Comparison of ENCODE assay signal across 8 cellular contexts in genomic region chr1:153805042-153805745, GRCh38. TPM values are rescaled to one million over a fixed set of nuclear protein-coding genes. Genes with fewer than 3 reads are reported as not detected.
DNase-seq lines count a peak whose midpoint lies in the region; ATAC-seq and TF ChIP-seq lines count a peak whose summit lies in the region.

No MANE protein-coding gene starts in this region.

- H3K4me2 ChIP-seq in PC-3 (ENCODE audit: low read length), result peak overlapping the region; percentile 2; the same call in 1 of the 2 replicates

- H4K20me1 ChIP-seq in PC-3 (ENCODE audit: low read length), result no peaks in the 10 kb centered on the region

- no peaks in the 10 kb centered on the region for H3K27me3 Mint-ChIP-seq in activated T-helper 17 cell treated with anti-CD3 and anti-CD28 coated beads, Interleukin-2, amount 50 U/mL, for 72 hours

- H3K4me3 ChIP-seq in PC-3 (ENCODE audit: low read length) (no peak overlapping the region), cardiac muscle cell (no peak overlapping the region)

- peaks cover 46% of the 10 kb centered on the region for H3K36me3 Mint-ChIP-seq in activated T-helper 17 cell treated with anti-CD3 and anti-CD28 coated beads, Interleukin-2, amount 50 U/mL, for 72 hours (ENCODE audit: low read depth)

- peak; percentile 92 for ATAC-seq in HG03060 (IDR thresholded peaks at IDR 0.05; ENCODE audit: low read depth, unreplicated experiment)
- peak; percentile 88 for ATAC-seq in PC-3
- peak; percentile 98 for ATAC-seq in activated T-helper 17 cell treated with anti-CD3 and anti-CD28 coated beads, Interleukin-2, amount 50 U/mL, for 72 hours (replicated peaks)

- H3K4me1 ChIP-seq in PC-3 (ENCODE audit: insufficient read depth, low read length) (peaks cover 11% of the 10 kb centered on the region), cardiac muscle cell (ENCODE audit: low read depth) (peaks cover 23% of the 10 kb centered on the region)

- H3K36me3 ChIP-seq in PC-3 (ENCODE audit: low read depth, low read length) (peaks cover 16% of the 10 kb centered on the region; the same call in 1 of the 2 replicates), cardiac muscle cell (peaks cover 18% of the 10 kb centered on the region)

- BruUV-seq in PC-3 (replicated peaks; lab: Mats Ljungman, UMichigan), result no TSS peak

- H3K27ac ChIP-seq in PC-3 (ENCODE audit: low read length), result peak overlapping the region; percentile 29
- H3K27ac ChIP-seq in cardiac muscle cell, result peak overlapping the region; percentile 55

- H3K9me3 ChIP-seq in PC-3 (ENCODE audit: low read length), result no peaks in the 10 kb centered on the region
- no peaks in the 10 kb centered on the region for H3K9me3 ChIP-seq in cardiac muscle cell (ENCODE audit: low read depth)

- peaks cover 18% of the 10 kb centered on the region for H3K4me1 Mint-ChIP-seq in activated T-helper 17 cell treated with anti-CD3 and anti-CD28 coated beads, Interleukin-2, amount 50 U/mL, for 72 hours

- POLR2A ChIA-PET in PC-3 (lab: Charles Lee; ENCODE audit: unreplicated experiment), result no interaction called here

- H3K27ac Mint-ChIP-seq in activated T-helper 17 cell treated with anti-CD3 and anti-CD28 coated beads, Interleukin-2, amount 50 U/mL, for 72 hours, result peak overlapping the region; percentile 62

- peak overlapping the region; percentile 54 for H3K4me3 Mint-ChIP-seq in activated T-helper 17 cell treated with anti-CD3 and anti-CD28 coated beads, Interleukin-2, amount 50 U/mL, for 72 hours

- CTCF ChIA-PET in PC-3 (lab: Charles Lee), result no interaction called here

- no peak overlapping the region for H3K9ac ChIP-seq in PC-3 (ENCODE audit: low read length)

- H3K9me3 Mint-ChIP-seq in activated T-helper 17 cell treated with anti-CD3 and anti-CD28 coated beads, Interleukin-2, amount 50 U/mL, for 72 hours, result no peaks in the 10 kb centered on the region

- peak; percentile 35 to 51 for DNase-seq in stimulated activated CD4-positive, alpha-beta T cell treated with anti-CD3 and anti-CD28 coated beads, Interleukin-12 subunit alpha, Interleukin-12 subunit beta, amount 100 ng/mL, for 24 hours (ENCODE audit: low read depth in 2 of 2)
- DNase-seq in stimulated activated CD4-positive, alpha-beta T cell treated with anti-CD3 and anti-CD28 coated beads, Interleukin-12 subunit alpha, Interleukin-12 subunit beta, amount 100 ng/mL, for 4 hours, result no peak
- peak; percentile 91 for DNase-seq in PC-3
- DNase-seq in cardiac muscle cell (ENCODE audit: low read depth in 1 of 2, low spot score in 1 of 2), result peak; percentile 17 to 75
- peak in 2 of 3 donors; percentile 16 to 36 for DNase-seq in stimulated activated CD4-positive, alpha-beta T cell treated with anti-CD3 and anti-CD28 coated beads, TNF-alpha, amount 100 ng/mL, for 1 hour (ENCODE audit: low read depth in 3 of 3, low spot score in 1 of 3)
- no peak for DNase-seq in NK-92 (lab: John Stamatoyannopoulos, UW; ENCODE audit: unreplicated experiment)

- no peak for TF ChIP-seq CTCF in PC-3 (conservative IDR thresholded peaks at IDR 0.05; ENCODE audit: low read depth, low read length)
- TF ChIP-seq CTCF in cardiac muscle cell (IDR thresholded peaks at IDR 0.05; ENCODE audit: low read depth, low read length), result no peak

- H3F3A ChIP-seq in PC-3 (ENCODE audit: low read length, unreplicated experiment), result no peaks in the 10 kb centered on the region

- intact Hi-C loops in PC-3 (cut with micrococcal nuclease), result no loop called here

- H3K79me2 ChIP-seq in PC-3 (ENCODE audit: low read length), result no peaks in the 10 kb centered on the region

- no peaks in the 10 kb centered on the region for H3K9me2 ChIP-seq in PC-3 (replicated peaks; ENCODE audit: low read length)

- no peak overlapping the region for H2AFZ ChIP-seq in PC-3 (ENCODE audit: low read length)

- H3K27me3 ChIP-seq in PC-3 (ENCODE audit: low read length) (no peaks in the 10 kb centered on the region), cardiac muscle cell (no peaks in the 10 kb centered on the region)

RNA-seq across cellular contexts. Expression of gene SLC27A3, which starts 30.0 kb away (rescaled TPM):
- 6.3 and 9.2 TPM in 2 replicates for total RNA-seq in PC-3 (2014; rRNA removed)
- total RNA-seq in activated T-helper 17 cell treated with anti-CD3 and anti-CD28 coated beads, Interleukin-2, amount 50 U/mL, for 72 hours, result 1 to 10 TPM; 9.7 to 9.8 TPM
- total RNA-seq in cardiac muscle cell, result 20.7 and 27.7 TPM in 2 replicates
- polyA plus RNA-seq in cardiac muscle cell, result 30.6 and 46.7 TPM in 2 replicates

Comparison
In these comparisons a context has a peak if more than half of its experiments do, and no peak if none do; other contexts are left out.
1. DNase-seq: peak in stimulated activated CD4-positive, alpha-beta T cell treated with anti-CD3 and anti-CD28 coated beads, Interleukin-12 subunit alpha, Interleukin-12 subunit beta, amount 100 ng/mL, for 24 hours (2 of 2), PC-3 (single experiment), cardiac muscle cell (2 of 2) and stimulated activated CD4-positive, alpha-beta T cell treated with anti-CD3 and anti-CD28 coated beads, TNF-alpha, amount 100 ng/mL, for 1 hour (2 of 3); none in stimulated activated CD4-positive, alpha-beta T cell treated with anti-CD3 and anti-CD28 coated beads, Interleukin-12 subunit alpha, Interleukin-12 subunit beta, amount 100 ng/mL, for 4 hours (single experiment) and NK-92 (single experiment).
2. Peak in every context shown above with its lines, with median percentiles within 50 percentile points of each other: ATAC-seq.